ENCODE assay signal across 1 cellular context in the genomic region with DNA sequence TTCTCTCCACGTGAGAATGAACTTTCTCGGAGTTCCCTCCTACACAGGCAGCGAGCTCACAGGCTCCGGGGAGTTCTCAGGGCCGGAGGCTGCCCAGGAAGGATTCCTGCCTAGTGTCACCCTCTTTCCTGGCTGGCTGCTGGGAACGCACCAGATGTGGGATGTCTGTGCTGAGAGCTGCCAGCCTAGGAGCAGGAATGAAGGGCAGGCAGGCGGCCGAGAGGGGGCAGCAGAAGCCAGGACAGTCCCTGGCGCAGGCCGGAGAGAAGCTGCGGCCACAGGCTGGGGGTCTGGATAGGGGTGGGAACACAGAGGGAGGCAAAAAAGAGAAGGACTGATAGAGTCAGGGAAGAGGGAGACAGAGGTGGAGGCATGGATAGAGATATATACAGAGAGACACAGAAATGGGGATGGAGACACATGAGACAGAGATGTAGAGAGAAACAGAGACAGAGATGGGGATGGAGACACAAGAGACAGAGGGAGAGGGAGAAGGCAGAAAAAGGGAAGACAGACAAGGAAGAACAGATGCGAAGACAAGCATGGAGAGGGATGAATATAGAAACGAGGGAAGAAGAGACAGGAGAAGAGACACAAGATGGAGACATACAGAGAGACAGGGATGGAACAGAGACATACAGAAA.
TF ChIP-seq lines count a peak whose summit lies in the region.

No MANE protein-coding gene starts in this region.

TF ChIP-seq in endothelial cell of umbilical vein, 7 proteins besides CTCF, POLR2A, EP300 and RAD21:
- no peak for TF ChIP-seq POLR2AphosphoS5 (IDR thresholded peaks at IDR 0.05; ENCODE audit: insufficient read depth, low read depth, low read length)
- TF ChIP-seq EZH2 (IDR thresholded peaks at IDR 0.05; ENCODE audit: borderline replicate concordance, low read depth, low read length, severe bottlenecking): peak; percentile 48
- TF ChIP-seq, protein P1, sequence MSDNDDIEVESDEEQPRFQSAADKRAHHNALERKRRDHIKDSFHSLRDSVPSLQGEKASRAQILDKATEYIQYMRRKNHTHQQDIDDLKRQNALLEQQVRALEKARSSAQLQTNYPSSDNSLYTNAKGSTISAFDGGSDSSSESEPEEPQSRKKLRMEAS (IDR thresholded peaks at IDR 0.05; ENCODE audit: insufficient read depth, insufficient read length): no peak
- TF ChIP-seq GATA2 (IDR thresholded peaks at IDR 0.05; ENCODE audit: insufficient read depth, insufficient read length, low read depth, low read length): no peak
- no peak for TF ChIP-seq FOS (IDR thresholded peaks at IDR 0.05; ENCODE audit: borderline replicate concordance, insufficient read depth, low read length)
